Comparison of ENCODE assay signal across 10 cellular contexts in genomic region chr11:134120921-134121526, GRCh38. TPM values are rescaled to one million over a fixed set of nuclear protein-coding genes. Genes with fewer than 3 reads are reported as not detected.
DNase-seq lines count a peak whose midpoint lies in the region; ATAC-seq and TF ChIP-seq lines count a peak whose summit lies in the region.
"Had no signal": no experiment of that assay in that cellular context is flagged by ENCODE, and none has a peak within 500 bp of the region (broad histone marks: within the 10 kb centered on the region; RNA-seq: fewer than 3 reads in every experiment).

No MANE protein-coding gene starts in this region.

- H3K36me3 Mint-ChIP-seq in MCF 10A (ENCODE audit: insufficient read depth, unreplicated experiment) = no peaks in the 10 kb centered on the region

- ATAC-seq in sciatic nerve (peak; percentile 89), GM18520 (IDR thresholded peaks at IDR 0.05; ENCODE audit: unreplicated experiment) (no peak)
- ATAC-seq in activated CD4-positive, CD25-positive, alpha-beta regulatory T cell treated with anti-CD3 and anti-CD28 coated beads, Interleukin-2, amount 50 U/mL, for 24 hours = no peak

- POLR2A ChIA-PET in MCF 10A (lab: Yijun Ruan, JAX) = interaction anchor here (0.6 to 2.8 kb wide), 19 partner anchors 9 to 175 kb away, joined by 3 to 18 read pairs (median 4); partner anchors contain the start of gene VPS26B

- no TSS peak for BruUV-seq in MCF 10A (replicated peaks; lab: Mats Ljungman, UMichigan)

- H3K27me3 ChIP-seq in hepatocyte = peaks cover 30% of the 10 kb centered on the region

- peaks cover 17% of the 10 kb centered on the region for H3K4me1 ChIP-seq in hepatocyte (ENCODE audit: insufficient read depth)
- H3K4me1 ChIP-seq: pancreas had no signal

- no peaks in the 10 kb centered on the region for H3K79me2 ChIP-seq in hepatocyte

- no peaks in the 10 kb centered on the region for H3K36me3 ChIP-seq in hepatocyte (replicated peaks; ENCODE audit: insufficient read depth, low read depth)
- H3K36me3 ChIP-seq: pancreas had no signal

- no peaks in the 10 kb centered on the region for H3K9me2 ChIP-seq in hepatocyte (replicated peaks; ENCODE audit: insufficient read depth)

- H4K20me1 ChIP-seq in hepatocyte (ENCODE audit: insufficient read depth, poor library complexity, severe bottlenecking) = peaks cover 4% of the 10 kb centered on the region

- peak overlapping the region; percentile 62 for H3K27ac Mint-ChIP-seq in MCF 10A (ENCODE audit: low read depth, unreplicated experiment)

- CTCF ChIA-PET in MCF 10A (lab: Yijun Ruan, JAX) = interaction anchor here (0.6 to 2.3 kb wide), 15 partner anchors 9 to 194 kb away, joined by 3 to 9 read pairs (median 4); no protein-coding TSS in a partner anchor

- H3K27me3 Mint-ChIP-seq in MCF 10A (ENCODE audit: insufficient read depth, unreplicated experiment) = peaks cover 12% of the 10 kb centered on the region

- H3K9me3 ChIP-seq in hepatocyte (ENCODE audit: low read depth) = no peaks in the 10 kb centered on the region
- H3K9me3 ChIP-seq: pancreas had no signal

- intact Hi-C loops in MCF 10A (cut with micrococcal nuclease) (no loop called here), sciatic nerve (cut with DNase I) (no loop called here)

- WGBS in hepatocyte (ENCODE audit: low lambda C conversion rate, missing lambda C conversion rate) = 48% methylated on average over 9 of the region's 9 CpGs

- H3K4me1 Mint-ChIP-seq in MCF 10A (ENCODE audit: insufficient read depth, unreplicated experiment) = peaks cover 30% of the 10 kb centered on the region

- no peak overlapping the region for H3K4me3 ChIP-seq in hepatocyte
- H3K4me3 ChIP-seq: pancreas had no signal

- peak overlapping the region; percentile 56 for H3K4me2 ChIP-seq in hepatocyte

- H3K27ac ChIP-seq in hepatocyte = peak overlapping the region; percentile 87

- H3K4me3 Mint-ChIP-seq in MCF 10A (ENCODE audit: unreplicated experiment) = no peak overlapping the region

- H3K9me3 Mint-ChIP-seq in MCF 10A (ENCODE audit: unreplicated experiment) = no peaks in the 10 kb centered on the region

- no peak for TF ChIP-seq CTCF in MCF 10A (IDR thresholded peaks at IDR 0.05; ENCODE audit: unreplicated experiment)
- no peak for TF ChIP-seq CTCF in hepatocyte (IDR thresholded peaks at IDR 0.05; ENCODE audit: poor library complexity)

- DNase-seq in GF-D8 (lab: John Stamatoyannopoulos, UW) (peak; percentile 87), MCF 10A (ENCODE audit: unreplicated experiment) (no peak), hepatocyte (ENCODE audit: low spot score) (no peak), sciatic nerve (ENCODE audit: low spot score) (peak; percentile 67), SW 1271 (lab: John Stamatoyannopoulos, UW) (no peak), NCI-H1092 (lab: John Stamatoyannopoulos, UW) (no peak)
- DNase-seq: activated CD4-positive, alpha-beta T cell treated with anti-CD3 and anti-CD28 coated beads for 48 hours; pancreas had no signal

- no peak overlapping the region for H2AFZ ChIP-seq in hepatocyte

RNA-seq across cellular contexts. Expression of gene JAM3, which starts 52.2 kb away (rescaled TPM):
- total RNA-seq in MCF 10A (2022) (1.6 TPM in 2 replicates), hepatocyte (23.6 and 25.6 TPM in 2 replicates), sciatic nerve (126 TPM)
- 20.3 and 24.7 TPM in 2 replicates for polyA plus RNA-seq in hepatocyte

Comparison
In these comparisons a context has a peak if more than half of its experiments do, and no peak if none do; other contexts are left out.
1. DNase-seq: peak in GF-D8 (single experiment) and sciatic nerve (single experiment); none in MCF 10A (single experiment), hepatocyte (single experiment), SW 1271 (0 of 2) and NCI-H1092 (single experiment).